In the genomic region with DNA sequence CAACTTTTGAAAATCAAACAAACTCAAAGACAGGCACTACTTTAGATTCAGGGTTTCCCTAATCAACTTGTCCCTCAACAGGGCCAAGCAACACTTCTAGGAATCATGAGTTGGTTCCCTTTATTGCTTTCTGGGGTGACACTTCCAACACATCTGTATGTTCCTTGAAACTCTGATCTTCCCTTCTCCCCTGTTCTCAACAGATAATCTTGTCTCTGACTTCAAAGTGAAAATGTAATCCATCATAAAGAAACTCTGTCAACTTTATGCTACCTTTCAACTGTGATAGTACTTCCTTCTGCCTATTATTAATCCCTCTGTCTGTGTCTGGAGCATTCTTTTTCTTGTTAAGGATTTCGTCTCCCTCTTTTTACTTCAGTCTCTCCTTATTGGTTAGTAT, we compare ENCODE assay signal across 1 cellular context.
TF ChIP-seq lines count a peak whose summit lies in the region.

No MANE protein-coding gene starts in this region.

TF ChIP-seq in K562, 482 proteins besides CTCF, POLR2A, EP300 and RAD21 (continued from another document and continues in another):
- TF ChIP-seq, protein P1, sequence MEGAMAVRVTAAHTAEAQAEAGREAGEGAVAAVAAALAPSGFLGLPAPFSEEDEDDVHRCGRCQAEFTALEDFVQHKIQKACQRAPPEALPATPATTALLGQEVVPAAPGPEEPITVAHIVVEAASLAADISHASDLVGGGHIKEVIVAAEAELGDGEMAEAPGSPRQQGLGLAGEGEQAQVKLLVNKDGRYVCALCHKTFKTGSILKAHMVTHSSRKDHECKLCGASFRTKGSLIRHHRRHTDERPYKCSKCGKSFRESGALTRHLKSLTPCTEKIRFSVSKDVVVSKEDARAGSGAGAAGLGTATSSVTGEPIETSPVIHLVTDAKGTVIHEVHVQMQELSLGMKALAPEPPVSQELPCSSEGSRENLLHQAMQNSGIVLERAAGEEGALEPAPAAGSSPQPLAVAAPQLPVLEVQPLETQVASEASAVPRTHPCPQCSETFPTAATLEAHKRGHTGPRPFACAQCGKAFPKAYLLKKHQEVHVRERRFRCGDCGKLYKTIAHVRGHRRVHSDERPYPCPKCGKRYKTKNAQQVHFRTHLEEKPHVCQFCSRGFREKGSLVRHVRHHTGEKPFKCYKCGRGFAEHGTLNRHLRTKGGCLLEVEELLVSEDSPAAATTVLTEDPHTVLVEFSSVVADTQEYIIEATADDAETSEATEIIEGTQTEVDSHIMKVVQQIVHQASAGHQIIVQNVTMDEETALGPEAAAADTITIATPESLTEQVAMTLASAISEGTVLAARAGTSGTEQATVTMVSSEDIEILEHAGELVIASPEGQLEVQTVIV (CRISPR knock-in tag; IDR thresholded peaks at IDR 0.05; ENCODE audit: borderline replicate concordance) = no peak
- TF ChIP-seq, protein P2, sequence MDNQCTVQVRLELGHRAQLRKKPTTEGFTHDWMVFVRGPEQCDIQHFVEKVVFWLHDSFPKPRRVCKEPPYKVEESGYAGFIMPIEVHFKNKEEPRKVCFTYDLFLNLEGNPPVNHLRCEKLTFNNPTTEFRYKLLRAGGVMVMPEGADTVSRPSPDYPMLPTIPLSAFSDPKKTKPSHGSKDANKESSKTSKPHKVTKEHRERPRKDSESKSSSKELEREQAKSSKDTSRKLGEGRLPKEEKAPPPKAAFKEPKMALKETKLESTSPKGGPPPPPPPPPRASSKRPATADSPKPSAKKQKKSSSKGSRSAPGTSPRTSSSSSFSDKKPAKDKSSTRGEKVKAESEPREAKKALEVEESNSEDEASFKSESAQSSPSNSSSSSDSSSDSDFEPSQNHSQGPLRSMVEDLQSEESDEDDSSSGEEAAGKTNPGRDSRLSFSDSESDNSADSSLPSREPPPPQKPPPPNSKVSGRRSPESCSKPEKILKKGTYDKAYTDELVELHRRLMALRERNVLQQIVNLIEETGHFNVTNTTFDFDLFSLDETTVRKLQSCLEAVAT (IDR thresholded peaks at IDR 0.05) = no peak
- TF ChIP-seq ARHGAP35 (IDR thresholded peaks at IDR 0.05; ENCODE audit: partially characterized antibody) = no peak
- TF ChIP-seq EHMT2 (IDR thresholded peaks at IDR 0.05) = 0 out of 2 replicates have a peak, but pooled peaks have one; percentile 22
- TF ChIP-seq ZSCAN29 (IDR thresholded peaks at IDR 0.05) = no peak
- TF ChIP-seq, protein P3, sequence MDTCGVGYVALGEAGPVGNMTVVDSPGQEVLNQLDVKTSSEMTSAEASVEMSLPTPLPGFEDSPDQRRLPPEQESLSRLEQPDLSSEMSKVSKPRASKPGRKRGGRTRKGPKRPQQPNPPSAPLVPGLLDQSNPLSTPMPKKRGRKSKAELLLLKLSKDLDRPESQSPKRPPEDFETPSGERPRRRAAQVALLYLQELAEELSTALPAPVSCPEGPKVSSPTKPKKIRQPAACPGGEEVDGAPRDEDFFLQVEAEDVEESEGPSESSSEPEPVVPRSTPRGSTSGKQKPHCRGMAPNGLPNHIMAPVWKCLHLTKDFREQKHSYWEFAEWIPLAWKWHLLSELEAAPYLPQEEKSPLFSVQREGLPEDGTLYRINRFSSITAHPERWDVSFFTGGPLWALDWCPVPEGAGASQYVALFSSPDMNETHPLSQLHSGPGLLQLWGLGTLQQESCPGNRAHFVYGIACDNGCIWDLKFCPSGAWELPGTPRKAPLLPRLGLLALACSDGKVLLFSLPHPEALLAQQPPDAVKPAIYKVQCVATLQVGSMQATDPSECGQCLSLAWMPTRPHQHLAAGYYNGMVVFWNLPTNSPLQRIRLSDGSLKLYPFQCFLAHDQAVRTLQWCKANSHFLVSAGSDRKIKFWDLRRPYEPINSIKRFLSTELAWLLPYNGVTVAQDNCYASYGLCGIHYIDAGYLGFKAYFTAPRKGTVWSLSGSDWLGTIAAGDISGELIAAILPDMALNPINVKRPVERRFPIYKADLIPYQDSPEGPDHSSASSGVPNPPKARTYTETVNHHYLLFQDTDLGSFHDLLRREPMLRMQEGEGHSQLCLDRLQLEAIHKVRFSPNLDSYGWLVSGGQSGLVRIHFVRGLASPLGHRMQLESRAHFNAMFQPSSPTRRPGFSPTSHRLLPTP (IDR thresholded peaks at IDR 0.05; ENCODE audit: borderline replicate concordance, extremely low read depth, insufficient read length) = no peak
- TF ChIP-seq KHSRP (IDR thresholded peaks at IDR 0.05) = no peak
- TF ChIP-seq NCOR1 (IDR thresholded peaks at IDR 0.05) = peak; percentile 92
- TF ChIP-seq PKNOX1 (IDR thresholded peaks at IDR 0.05) = peak; percentile 91
- TF ChIP-seq SRF (CRISPR knock-in tag; IDR thresholded peaks at IDR 0.05) = no peak
- TF ChIP-seq MNT (conservative IDR thresholded peaks at IDR 0.05) = peak in 1 of 2 experiments; percentile 41; a peak in 1 of 4 replicates
- TF ChIP-seq HDAC2 (IDR thresholded peaks at IDR 0.05) = 0 out of 2 replicates have a peak, but pooled peaks have one; percentile 48
- peak; percentile 74 for TF ChIP-seq TCF7L2 (IDR thresholded peaks at IDR 0.05; ENCODE audit: low read depth, low read length)
- TF ChIP-seq, protein P4, sequence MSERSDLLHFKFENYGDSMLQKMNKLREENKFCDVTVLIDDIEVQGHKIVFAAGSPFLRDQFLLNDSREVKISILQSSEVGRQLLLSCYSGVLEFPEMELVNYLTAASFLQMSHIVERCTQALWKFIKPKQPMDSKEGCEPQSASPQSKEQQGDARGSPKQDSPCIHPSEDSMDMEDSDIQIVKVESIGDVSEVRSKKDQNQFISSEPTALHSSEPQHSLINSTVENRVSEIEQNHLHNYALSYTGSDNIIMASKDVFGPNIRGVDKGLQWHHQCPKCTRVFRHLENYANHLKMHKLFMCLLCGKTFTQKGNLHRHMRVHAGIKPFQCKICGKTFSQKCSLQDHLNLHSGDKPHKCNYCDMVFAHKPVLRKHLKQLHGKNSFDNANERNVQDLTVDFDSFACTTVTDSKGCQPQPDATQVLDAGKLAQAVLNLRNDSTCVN (CRISPR knock-in tag; IDR thresholded peaks at IDR 0.05) = no peak
- no peak for TF ChIP-seq CEBPB (tag; IDR thresholded peaks at IDR 0.05)
- TF ChIP-seq OTX1 (CRISPR knock-in tag; IDR thresholded peaks at IDR 0.05) = no peak
- TF ChIP-seq RBM17 (IDR thresholded peaks at IDR 0.05; ENCODE audit: borderline replicate concordance, low read depth, low read length) = no peak
- TF ChIP-seq TEAD4 (IDR thresholded peaks at IDR 0.05; ENCODE audit: low read length) = peak; percentile 86
- no peak for TF ChIP-seq TEAD4 (CRISPR knock-in tag; IDR thresholded peaks at IDR 0.05; ENCODE audit: borderline replicate concordance)
- no peak for TF ChIP-seq ZNF121 (CRISPR knock-in tag; conservative IDR thresholded peaks at IDR 0.05)
- peak; percentile 65; the same call in 1 of the 2 replicates for TF ChIP-seq FOXM1 (IDR thresholded peaks at IDR 0.05; ENCODE audit: low read depth)
- TF ChIP-seq FOXM1 (CRISPR knock-in tag; IDR thresholded peaks at IDR 0.05; ENCODE audit: low read depth) = no peak
- peak; percentile 80; the same call in 1 of the 2 replicates for TF ChIP-seq SMAD4 (CRISPR knock-in tag; conservative IDR thresholded peaks at IDR 0.05)
- peak; percentile 88 for TF ChIP-seq CC2D1A (IDR thresholded peaks at IDR 0.05)
- TF ChIP-seq ZNF717 (CRISPR knock-in tag; IDR thresholded peaks at IDR 0.05) = no peak
- peak; percentile 88 for TF ChIP-seq SMARCA4 (IDR thresholded peaks at IDR 0.05)
- TF ChIP-seq RNF2 (IDR thresholded peaks at IDR 0.05) = no peak
- no peak for TF ChIP-seq ZNF311 (CRISPR knock-in tag; IDR thresholded peaks at IDR 0.05)
- TF ChIP-seq FOXO4 (CRISPR knock-in tag; IDR thresholded peaks at IDR 0.05) = no peak
- no peak for TF ChIP-seq CREB5 (CRISPR knock-in tag; IDR thresholded peaks at IDR 0.05)
- no peak for TF ChIP-seq RFX1 (IDR thresholded peaks at IDR 0.05)
- no peak for TF ChIP-seq TAF7 (tag; IDR thresholded peaks at IDR 0.05)
- no peak for TF ChIP-seq RBM34 (IDR thresholded peaks at IDR 0.05; ENCODE audit: borderline replicate concordance, insufficient read depth, low read length)
- TF ChIP-seq ZNF699 (CRISPR knock-in tag; IDR thresholded peaks at IDR 0.05; ENCODE audit: insufficient replicate concordance) = no peak
- peak; percentile 96 for TF ChIP-seq CBFA2T3 (IDR thresholded peaks at IDR 0.05)
- peak; percentile 97 for TF ChIP-seq MECOM (CRISPR knock-in tag; IDR thresholded peaks at IDR 0.05)
- TF ChIP-seq, protein P5, sequence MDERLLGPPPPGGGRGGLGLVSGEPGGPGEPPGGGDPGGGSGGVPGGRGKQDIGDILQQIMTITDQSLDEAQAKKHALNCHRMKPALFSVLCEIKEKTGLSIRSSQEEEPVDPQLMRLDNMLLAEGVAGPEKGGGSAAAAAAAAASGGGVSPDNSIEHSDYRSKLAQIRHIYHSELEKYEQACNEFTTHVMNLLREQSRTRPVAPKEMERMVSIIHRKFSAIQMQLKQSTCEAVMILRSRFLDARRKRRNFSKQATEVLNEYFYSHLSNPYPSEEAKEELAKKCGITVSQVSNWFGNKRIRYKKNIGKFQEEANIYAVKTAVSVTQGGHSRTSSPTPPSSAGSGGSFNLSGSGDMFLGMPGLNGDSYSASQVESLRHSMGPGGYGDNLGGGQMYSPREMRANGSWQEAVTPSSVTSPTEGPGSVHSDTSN (CRISPR knock-in tag; IDR thresholded peaks at IDR 0.05; ENCODE audit: low read depth) = peak; percentile 59
- TF ChIP-seq, protein P5 (tag; conservative IDR thresholded peaks at IDR 0.05; ENCODE audit: low read depth) = peak; percentile 86
- no peak for TF ChIP-seq ZNF384 (IDR thresholded peaks at IDR 0.05; ENCODE audit: low read depth, low read length)
- TF ChIP-seq, protein P6, sequence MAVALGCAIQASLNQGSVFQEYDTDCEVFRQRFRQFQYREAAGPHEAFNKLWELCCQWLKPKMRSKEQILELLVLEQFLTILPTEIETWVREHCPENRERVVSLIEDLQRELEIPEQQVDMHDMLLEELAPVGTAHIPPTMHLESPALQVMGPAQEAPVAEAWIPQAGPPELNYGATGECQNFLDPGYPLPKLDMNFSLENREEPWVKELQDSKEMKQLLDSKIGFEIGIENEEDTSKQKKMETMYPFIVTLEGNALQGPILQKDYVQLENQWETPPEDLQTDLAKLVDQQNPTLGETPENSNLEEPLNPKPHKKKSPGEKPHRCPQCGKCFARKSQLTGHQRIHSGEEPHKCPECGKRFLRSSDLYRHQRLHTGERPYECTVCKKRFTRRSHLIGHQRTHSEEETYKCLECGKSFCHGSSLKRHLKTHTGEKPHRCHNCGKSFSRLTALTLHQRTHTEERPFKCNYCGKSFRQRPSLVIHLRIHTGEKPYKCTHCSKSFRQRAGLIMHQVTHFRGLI (CRISPR knock-in tag; IDR thresholded peaks at IDR 0.05) = no peak
- peak; percentile 83 for TF ChIP-seq MTA2 (IDR thresholded peaks at IDR 0.05; ENCODE audit: low read depth)
- TF ChIP-seq HDAC1 (IDR thresholded peaks at IDR 0.05) = peak in 1 of 2 experiments; percentile 59; a peak in 2 of 4 replicates
- TF ChIP-seq DDX20 (tag; IDR thresholded peaks at IDR 0.05; ENCODE audit: low read depth) = no peak
- TF ChIP-seq GATAD2A (IDR thresholded peaks at IDR 0.05) = no peak
- TF ChIP-seq ESRRB (CRISPR knock-in tag; IDR thresholded peaks at IDR 0.05; ENCODE audit: borderline replicate concordance) = no peak
